ENCODE assay signal across 33 cellular contexts in the genomic region with DNA sequence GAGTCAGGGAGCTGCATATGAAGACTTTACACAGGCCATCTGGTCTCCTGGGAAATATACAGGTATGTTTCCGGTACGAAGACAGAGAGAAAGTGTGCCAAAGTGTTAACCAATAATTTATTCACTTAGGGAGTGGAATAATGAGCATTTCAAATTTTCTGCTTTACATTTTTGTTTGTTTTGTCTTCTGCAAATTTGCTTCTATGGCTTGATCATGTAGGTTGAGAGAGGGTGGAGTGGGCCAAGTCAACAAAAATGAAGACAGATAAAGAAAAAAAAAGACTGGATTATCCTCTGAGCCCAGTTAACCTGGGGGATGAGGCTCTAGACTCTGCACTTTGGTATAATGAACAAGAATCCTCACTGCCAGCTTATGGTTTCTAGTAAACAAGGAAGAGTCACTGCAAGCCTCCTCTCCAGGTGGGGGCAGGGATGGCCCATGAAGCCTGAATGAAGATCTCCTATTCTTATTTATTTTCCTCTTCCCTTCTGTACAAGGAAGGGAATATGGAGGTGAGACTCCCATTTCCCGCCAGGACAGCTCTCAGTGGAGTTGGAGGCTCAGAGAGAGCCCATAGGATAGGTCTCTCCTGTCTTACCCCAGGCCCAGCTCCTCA. TPM values are rescaled to one million over a fixed set of nuclear protein-coding genes. Genes with fewer than 3 reads are reported as not detected.
"Had no signal": no experiment of that assay in that cellular context is flagged by ENCODE, and none has a peak within 500 bp of the region (broad histone marks: within the 10 kb centered on the region; RNA-seq: fewer than 3 reads in every experiment).

No MANE protein-coding gene starts in this region.

- ATAC-seq: activated CD4-positive, alpha-beta T cell treated with anti-CD3 and anti-CD28 coated beads for 36 hours; activated CD8-positive, alpha-beta memory T cell treated with anti-CD3 and anti-CD28 coated beads, Interleukin-2, amount 10 ng/mL, durations not matched to agents 7 days and 5 days; activated CD8-positive, alpha-beta T cell treated with anti-CD3 and anti-CD28 coated beads, Interleukin-2, amount 10 ng/mL, durations not matched to agents 7 days and 5 days; activated T-cell treated with anti-CD3 and anti-CD28 coated beads, Interleukin-2, amount 50 U/mL, for 72 hours; effector memory CD8-positive, alpha-beta T cell; foreskin keratinocyte; gastrocnemius medialis had no signal

- H3K4me1 ChIP-seq: foreskin keratinocyte, gastrocnemius medialis had no signal

- H3K27ac ChIP-seq: brain microvascular endothelial cell, esophagus muscularis mucosa, foreskin keratinocyte, gastrocnemius medialis had no signal

- H3K9me3 ChIP-seq: esophagus muscularis mucosa, gastrocnemius medialis had no signal

- H3K4me3 ChIP-seq: esophagus muscularis mucosa, gastrocnemius medialis had no signal

- FAIRE-seq: astrocyte, bronchial epithelial cell had no signal

- H3K36me3 ChIP-seq: brain microvascular endothelial cell, esophagus muscularis mucosa, gastrocnemius medialis had no signal

- H3K27me3 ChIP-seq: brain microvascular endothelial cell, gastrocnemius medialis had no signal

- DNase-seq: activated CD4-positive, alpha-beta memory T cell treated with anti-CD3 and anti-CD28 coated beads for 36 hours; activated CD4-positive, alpha-beta T cell treated with anti-CD3 and anti-CD28 coated beads for 36 hours; activated CD4-positive, alpha-beta T cell treated with anti-CD3 and anti-CD28 coated beads, Interleukin-2, amount 10 ng/mL, durations not matched to agents 24 days and 14 days; activated CD4-positive, CD25-positive, alpha-beta regulatory T cell; activated CD4-positive, CD25-positive, alpha-beta regulatory T cell treated with anti-CD3 and anti-CD28 coated beads, Interleukin-2, amount 50 U/mL, for 72 hours; activated CD8-positive, alpha-beta memory T cell treated with anti-CD3 and anti-CD28 coated beads, Interleukin-2, amount 10 ng/mL, durations not matched to agents 7 days and 5 days; activated CD8-positive, alpha-beta memory T cell treated with anti-CD3 and anti-CD28 coated beads, Interleukin-2, amount 50 U/mL, for 48 hours; activated CD8-positive, alpha-beta T cell treated with anti-CD3 and anti-CD28 coated beads, Interleukin-2, amount 10 ng/mL, durations not matched to agents 7 days and 5 days; activated gamma-delta T cell; activated naive CD4-positive, alpha-beta T cell; activated naive CD4-positive, alpha-beta T cell treated with anti-CD3 and anti-CD28 coated beads, Interleukin-2, amount 10 ng/mL, durations not matched to agents 7 days and 5 days; activated naive CD8-positive, alpha-beta T cell treated with anti-CD3 and anti-CD28 coated beads, Interleukin-2, amount 10 ng/mL, durations not matched to agents 7 days and 5 days; activated T-cell treated with anti-CD3 and anti-CD28 coated beads for 4 hours; activated T-cell treated with anti-CD3 and anti-CD28 coated beads, Interleukin-2, amount 50 U/mL, for 24 hours; activated T-cell treated with anti-CD3 and anti-CD28 coated beads, Interleukin-2, amount 50 U/mL, for 72 hours; brain microvascular endothelial cell; cortex of kidney; dermis blood vessel endothelial cell; effector CD4-positive, alpha-beta T cell; effector memory CD8-positive, alpha-beta T cell; erythroblast; foreskin keratinocyte; gastrocnemius medialis; glutamatergic neuron; T-helper 1 cell; T-helper 2 cell had no signal

RNA-seq across cellular contexts. Expression of a gene that starts 37.7 kb away (rescaled TPM):
- total RNA-seq: activated CD4-positive, alpha-beta memory T cell treated with anti-CD3 and anti-CD28 coated beads for 36 hours; activated CD4-positive, alpha-beta T cell treated with anti-CD3 and anti-CD28 coated beads for 36 hours; activated CD4-positive, alpha-beta T cell treated with anti-CD3 and anti-CD28 coated beads, Interleukin-2, amount 10 ng/mL, durations not matched to agents 24 days and 14 days; activated CD8-positive, alpha-beta memory T cell treated with anti-CD3 and anti-CD28 coated beads for 36 hours; activated CD8-positive, alpha-beta memory T cell treated with anti-CD3 and anti-CD28 coated beads, Interleukin-2, amount 10 ng/mL, durations not matched to agents 7 days and 5 days; activated CD8-positive, alpha-beta T cell treated with anti-CD3 and anti-CD28 coated beads, Interleukin-2, amount 10 ng/mL, durations not matched to agents 7 days and 5 days; activated naive CD4-positive, alpha-beta T cell treated with anti-CD3 and anti-CD28 coated beads, Interleukin-2, amount 50 U/mL, for 72 hours; activated naive CD8-positive, alpha-beta T cell treated with anti-CD3 and anti-CD28 coated beads, Interleukin-2, amount 10 ng/mL, durations not matched to agents 7 days and 5 days; activated T-cell treated with anti-CD3 and anti-CD28 coated beads, Interleukin-2, amount 50 U/mL, for 72 hours; astrocyte; bronchial epithelial cell; dermis blood vessel endothelial cell; foreskin keratinocyte; gastrocnemius medialis had no signal
- polyA plus RNA-seq: foreskin keratinocyte had no signal

RNA-seq across cellular contexts. Expression of a gene that starts 46.0 kb away (rescaled TPM):
- total RNA-seq: activated CD4-positive, alpha-beta memory T cell treated with anti-CD3 and anti-CD28 coated beads for 36 hours; activated CD4-positive, alpha-beta T cell treated with anti-CD3 and anti-CD28 coated beads for 36 hours; activated CD4-positive, alpha-beta T cell treated with anti-CD3 and anti-CD28 coated beads, Interleukin-2, amount 10 ng/mL, durations not matched to agents 24 days and 14 days; activated CD8-positive, alpha-beta memory T cell treated with anti-CD3 and anti-CD28 coated beads for 36 hours; activated CD8-positive, alpha-beta memory T cell treated with anti-CD3 and anti-CD28 coated beads, Interleukin-2, amount 10 ng/mL, durations not matched to agents 7 days and 5 days; activated CD8-positive, alpha-beta T cell treated with anti-CD3 and anti-CD28 coated beads, Interleukin-2, amount 10 ng/mL, durations not matched to agents 7 days and 5 days; activated naive CD4-positive, alpha-beta T cell treated with anti-CD3 and anti-CD28 coated beads, Interleukin-2, amount 50 U/mL, for 72 hours; activated naive CD8-positive, alpha-beta T cell treated with anti-CD3 and anti-CD28 coated beads, Interleukin-2, amount 10 ng/mL, durations not matched to agents 7 days and 5 days; activated T-cell treated with anti-CD3 and anti-CD28 coated beads, Interleukin-2, amount 50 U/mL, for 72 hours; astrocyte; bronchial epithelial cell; cardiac septum; cerebellum; dermis blood vessel endothelial cell; esophagus muscularis mucosa; foreskin keratinocyte; gastrocnemius medialis had no signal
- polyA plus RNA-seq: foreskin keratinocyte had no signal
